ENCODE assay signal across 9 cellular contexts in the genomic region with DNA sequence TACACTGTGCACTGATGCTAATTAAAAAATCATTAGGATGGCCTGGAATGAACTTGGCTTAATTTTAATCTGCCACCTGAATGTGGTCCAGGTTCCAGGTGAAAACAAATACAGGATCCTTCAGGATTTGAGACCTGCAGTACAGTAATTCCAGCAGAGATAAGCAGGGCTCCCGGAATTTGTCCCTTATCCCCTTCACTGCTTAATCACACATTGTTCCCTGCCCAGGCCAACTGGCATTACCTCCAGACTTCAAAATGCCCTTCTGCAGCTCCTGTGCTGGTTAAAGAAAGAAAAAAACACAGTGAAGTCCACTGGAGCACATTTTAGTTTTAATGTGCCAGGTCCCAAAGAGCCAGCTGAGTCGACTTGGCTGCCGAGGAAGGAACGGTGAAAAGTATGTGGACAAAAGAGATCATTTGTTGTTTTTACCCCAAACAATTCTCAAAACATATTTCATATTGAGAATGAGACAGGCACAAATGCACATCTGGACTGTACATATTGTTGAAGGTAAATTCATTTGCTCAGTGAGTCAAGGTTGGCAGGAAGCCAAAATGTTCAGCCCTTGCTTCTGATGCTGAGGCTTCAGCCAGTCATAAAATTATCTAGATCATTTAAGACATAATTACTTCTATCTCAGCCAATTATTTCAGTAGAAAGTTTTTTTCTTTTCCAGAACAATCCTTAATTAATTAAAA. TPM values are rescaled to one million over a fixed set of nuclear protein-coding genes. Genes with fewer than 3 reads are reported as not detected.
DNase-seq lines count a peak whose midpoint lies in the region; ATAC-seq and TF ChIP-seq lines count a peak whose summit lies in the region.
"Had no signal": no experiment of that assay in that cellular context is flagged by ENCODE, and none has a peak within 500 bp of the region (broad histone marks: within the 10 kb centered on the region; RNA-seq: fewer than 3 reads in every experiment).

No MANE protein-coding gene starts in this region.

- TF ChIP-seq CTCF in right lobe of liver (IDR thresholded peaks at IDR 0.05) = no peak

- no peaks in the 10 kb centered on the region for H3K27me3 ChIP-seq in right lobe of liver

- no peak for TF ChIP-seq POLR2A in right lobe of liver (IDR thresholded peaks at IDR 0.05)

- H3K9me3 ChIP-seq in right lobe of liver = no peaks in the 10 kb centered on the region

- ATAC-seq in right lobe of liver (peak; percentile 53 to 71 (median 56)), HG02610 (IDR thresholded peaks at IDR 0.05; ENCODE audit: unreplicated experiment) (no peak)

- H3K4me3 ChIP-seq in right lobe of liver = no peak overlapping the region

- DNase-seq in DMS79 (lab: John Stamatoyannopoulos, UW) = peak; percentile 47
- DNase-seq in NCI-H146 treated with DMSO at 0.1 percent for 48 hours (lab: John Stamatoyannopoulos, UW; ENCODE audit: unreplicated experiment) = peak; percentile 28
- DNase-seq in amniotic epithelial cell (ENCODE audit: low read depth) = peak; percentile 74
- peak in 1 of 3 donors; percentile 57 for DNase-seq in right lobe of liver
- no peak for DNase-seq in effector CD8-positive, alpha-beta T cell (lab: John Stamatoyannopoulos, UW)
- no peak for DNase-seq in NK-92 treated with Interleukin-12 subunit alpha and Interleukin-12 subunit beta, amount 100 ng/mL, for 24 hours (lab: John Stamatoyannopoulos, UW)
- DNase-seq in NK-92 (lab: John Stamatoyannopoulos, UW; ENCODE audit: unreplicated experiment) = no peak
- DNase-seq: activated CD8-positive, alpha-beta memory T cell treated with anti-CD3 and anti-CD28 coated beads, Interleukin-2, amount 50 U/mL, for 48 hours had no signal

- peaks cover 0 to 34% (median 4%) of the 10 kb centered on the region in 4 donors for H3K4me1 ChIP-seq in right lobe of liver

- 21% methylated on average over 4 of the region's 4 CpGs for WGBS in right lobe of liver (ENCODE audit: insufficient coverage, low coverage, low lambda C conversion rate, missing lambda C conversion rate)

- H3K36me3 ChIP-seq in right lobe of liver = no peaks in the 10 kb centered on the region

- intact Hi-C loops in right lobe of liver (cut with DNase I) = no loop called here

- H3K27ac ChIP-seq in right lobe of liver = peak overlapping the region in 2 of 3 donors; percentile 2 to 4

RNA-seq across cellular contexts. Expression of a gene that starts 28.4 kb away (rescaled TPM):
- total RNA-seq in right lobe of liver = 10 to 100 TPM; 17.9 to 43.5 (median 29.0) TPM

Comparison
In these comparisons a context has a peak if more than half of its experiments do, and no peak if none do; other contexts are left out.
1. DNase-seq: peak in DMS79 (single experiment), NCI-H146 treated with DMSO at 0.1 percent for 48 hours (single experiment) and amniotic epithelial cell (single experiment); none in effector CD8-positive, alpha-beta T cell (single experiment), NK-92 treated with Interleukin-12 subunit alpha and Interleukin-12 subunit beta, amount 100 ng/mL, for 24 hours (single experiment) and NK-92 (single experiment).